8 cellular contexts compared by ENCODE assay signal in the genomic region with DNA sequence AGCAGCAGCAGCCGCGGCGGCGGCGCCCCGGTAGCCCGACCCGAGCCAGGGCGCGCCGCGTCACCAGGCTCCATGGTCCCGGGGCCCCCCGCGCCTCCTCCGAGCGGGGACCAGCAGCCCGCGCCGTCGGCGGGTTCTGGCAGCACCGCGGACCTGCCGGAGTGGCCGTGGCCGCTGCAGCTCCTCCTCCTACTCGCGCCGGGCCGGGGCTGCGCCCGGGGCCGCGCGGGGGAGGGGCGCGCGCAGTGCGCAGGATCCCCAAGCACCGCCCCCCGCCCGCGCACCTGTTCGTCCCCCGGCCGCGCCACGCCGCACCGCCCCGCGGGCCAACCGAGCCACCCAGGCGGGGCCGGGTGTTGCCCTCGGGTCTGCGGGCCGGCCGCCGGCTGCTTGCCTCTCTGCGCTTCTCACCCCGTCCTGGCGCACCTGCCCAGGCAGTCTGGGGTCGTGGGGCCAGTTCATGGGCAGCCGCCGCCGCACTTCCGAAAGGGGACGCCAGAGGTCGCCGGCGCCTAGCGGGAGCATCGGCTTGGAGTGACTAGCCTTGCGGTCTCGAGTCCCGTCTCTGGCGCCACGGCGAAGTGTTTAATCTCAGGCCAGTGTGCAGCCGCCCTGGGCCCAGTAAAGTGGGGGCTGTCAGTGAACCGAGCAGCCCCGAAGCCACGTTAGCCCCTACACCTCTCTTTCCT. TPM values are rescaled to one million over a fixed set of nuclear protein-coding genes. Genes with fewer than 3 reads are reported as not detected.
DNase-seq lines count a peak whose midpoint lies in the region; ATAC-seq and TF ChIP-seq lines count a peak whose summit lies in the region.

A gene (minus strand): TSS at position 163 of the 689 bp plus-strand sequence. CDS start 89 bp downstream, at position 74.

- no peak within 1 kb of the TSS for H3K27ac ChIP-seq in CD4-positive, alpha-beta memory T cell (ENCODE audit: low read depth, low read length)
- no peak within 1 kb of the TSS for H3K27ac ChIP-seq in endodermal cell (ENCODE audit: low read depth, low read length)

- H3K27me3 Mint-ChIP-seq in CD4-positive, alpha-beta memory T cell: no peaks in the 10 kb centered on the region
- H3K27me3 Mint-ChIP-seq in endodermal cell (ENCODE audit: insufficient read depth): no peaks in the 10 kb centered on the region

- H3K4me3 ChIP-seq in CD4-positive, alpha-beta memory T cell (ENCODE audit: low read length in 2 of 2): peak within 1 kb of the TSS; percentile 17 to 56
- peak within 1 kb of the TSS; percentile 88 for H3K4me3 ChIP-seq in endodermal cell (ENCODE audit: low read length)

- peak; percentile 71 to 80 (median 74) for DNase-seq in CD4-positive, alpha-beta memory T cell
- DNase-seq in HK-2 (ENCODE audit: unreplicated experiment) (peak; percentile 84), NOMO-1 (lab: John Stamatoyannopoulos, UW; ENCODE audit: unreplicated experiment in 2 of 2) (peak; percentile 51 to 67), endodermal cell (peak; percentile 96), middle frontal gyrus (ENCODE audit: extremely low spot score, low spot score) (peak; percentile 5)
- peak; percentile 47 to 55 for DNase-seq in activated CD8-positive, alpha-beta memory T cell treated with anti-CD3 and anti-CD28 coated beads for 4 hours (ENCODE audit: low read depth in 2 of 2)
- peak; percentile 69 to 75 for DNase-seq in stimulated activated CD8-positive, alpha-beta memory T cell treated with anti-CD3 and anti-CD28 coated beads, Interleukin-2, amount 100 ng/mL, for 48 hours (ENCODE audit: low read depth in 2 of 2)

- peak; percentile 87 for TF ChIP-seq CTCF in endodermal cell (conservative IDR thresholded peaks at IDR 0.05)

- ATAC-seq in GM19452 (IDR thresholded peaks at IDR 0.05; ENCODE audit: unreplicated experiment): peak; percentile 77

- no peaks in the 10 kb centered on the region for H3K27me3 ChIP-seq in CD4-positive, alpha-beta memory T cell (ENCODE audit: insufficient read depth, low read length)
- H3K27me3 ChIP-seq in endodermal cell (ENCODE audit: control insufficient read depth, insufficient read depth, low read length, poor library complexity, severe bottlenecking): no peaks in the 10 kb centered on the region

- peaks cover 5 to 21% (median 11%) of the 10 kb centered on the region in 4 donors for H3K4me1 Mint-ChIP-seq in CD4-positive, alpha-beta memory T cell
- H3K4me1 Mint-ChIP-seq in endodermal cell: peaks cover 12% of the 10 kb centered on the region

- peaks cover 0 to 9% (median 3%) of the 10 kb centered on the region in 8 donors for H3K9me3 Mint-ChIP-seq in CD4-positive, alpha-beta memory T cell
- peaks cover 73% of the 10 kb centered on the region for H3K9me3 Mint-ChIP-seq in endodermal cell

- peaks cover 0 to 6% of the 10 kb centered on the region in 2 donors for H3K36me3 Mint-ChIP-seq in CD4-positive, alpha-beta memory T cell
- H3K36me3 Mint-ChIP-seq in endodermal cell (ENCODE audit: low read depth): peaks cover 4% of the 10 kb centered on the region

- H3K27ac Mint-ChIP-seq in CD4-positive, alpha-beta memory T cell: peak within 1 kb of the TSS; percentile 57 to 94 (median 78)
- H3K27ac Mint-ChIP-seq in endodermal cell: peak within 1 kb of the TSS; percentile 86

- CTCF ChIA-PET in CD4-positive, alpha-beta memory T cell (lab: Charles Lee; ENCODE audit: partially characterized antibody): interaction anchor here (0.7 to 4.6 kb wide), 4 partner anchors 31 to 272 kb away, joined by 3 to 58 read pairs (median 3); no protein-coding TSS in a partner anchor

- 0% methylated on average over 9 to 74 of the region's 85 CpGs for WGBS in endodermal cell (ENCODE audit: insufficient coverage in 1 of 2, insufficient read length in 1 of 2), 2 experiments

- H3K4me1 ChIP-seq in CD4-positive, alpha-beta memory T cell (ENCODE audit: insufficient read depth, low read length): peaks cover 6% of the 10 kb centered on the region
- no peaks in the 10 kb centered on the region for H3K4me1 ChIP-seq in endodermal cell (ENCODE audit: control insufficient read depth, insufficient read depth, low read length)

- POLR2A ChIA-PET in CD4-positive, alpha-beta memory T cell (lab: Charles Lee; ENCODE audit: partially characterized antibody): no interaction called here

- intact Hi-C loops in CD4-positive, alpha-beta memory T cell (cut with micrococcal nuclease): loop anchor here (1.0 to 5.0 kb wide), 3 partner anchors 37 to 334 kb away; no protein-coding TSS in a partner anchor

- H3K36me3 ChIP-seq in CD4-positive, alpha-beta memory T cell (ENCODE audit: insufficient read depth, low read length): no peaks in the 10 kb centered on the region
- H3K36me3 ChIP-seq in endodermal cell (ENCODE audit: control insufficient read depth, insufficient read depth, low read length): no peaks in the 10 kb centered on the region

- peak within 1 kb of the TSS; percentile 54 for H3K9ac ChIP-seq in endodermal cell (ENCODE audit: extremely low read depth, low read length, poor library complexity, severe bottlenecking)

- H3K4me3 Mint-ChIP-seq in CD4-positive, alpha-beta memory T cell: peak within 1 kb of the TSS; percentile 84 to 93 (median 92)
- H3K4me3 Mint-ChIP-seq in endodermal cell: peak within 1 kb of the TSS; percentile 79

- no peaks in the 10 kb centered on the region for H3K9me3 ChIP-seq in CD4-positive, alpha-beta memory T cell (ENCODE audit: control insufficient read depth in 1 of 2, low read length in 2 of 2)
- no peaks in the 10 kb centered on the region for H3K9me3 ChIP-seq in endodermal cell (ENCODE audit: control insufficient read depth, low read length)

RNA-seq across cellular contexts. Expression of the gene that starts here (rescaled TPM):
- 1 to 10 TPM; 2.8 to 3.5 TPM for total RNA-seq in CD4-positive, alpha-beta memory T cell
- polyA plus RNA-seq in CD4-positive, alpha-beta memory T cell: 1 to 10 TPM in 1 of 2 donors, under 1 TPM in 1; 0.42 to 1.2 TPM
- 10 to 100 TPM; 23.7 to 25.3 TPM for total RNA-seq in endodermal cell
- 1.8 TPM for polyA plus RNA-seq in endodermal cell (2013, experiment 1 of 2)
- 2.2 TPM for polyA plus RNA-seq in endodermal cell (2013, experiment 2 of 2)

Comparison
In these comparisons a context has a peak if more than half of its experiments do, and no peak if none do; other contexts are left out.
1. RNA of the gene that starts here (total RNA-seq): 23.7 to 25.3 TPM in endodermal cell; 2.8 to 3.5 TPM in CD4-positive, alpha-beta memory T cell; every median in the first group is over 4 times any median in the second.
2. DNase-seq: peak in every context shown above with its lines; median percentile 96 in endodermal cell; 84 in HK-2; 74 in CD4-positive, alpha-beta memory T cell; 72 in stimulated activated CD8-positive, alpha-beta memory T cell treated with anti-CD3 and anti-CD28 coated beads, Interleukin-2, amount 100 ng/mL, for 48 hours; 59 in NOMO-1; 51 in activated CD8-positive, alpha-beta memory T cell treated with anti-CD3 and anti-CD28 coated beads for 4 hours; 5 in middle frontal gyrus.